22 cellular contexts compared by ENCODE assay signal in the genomic region with DNA sequence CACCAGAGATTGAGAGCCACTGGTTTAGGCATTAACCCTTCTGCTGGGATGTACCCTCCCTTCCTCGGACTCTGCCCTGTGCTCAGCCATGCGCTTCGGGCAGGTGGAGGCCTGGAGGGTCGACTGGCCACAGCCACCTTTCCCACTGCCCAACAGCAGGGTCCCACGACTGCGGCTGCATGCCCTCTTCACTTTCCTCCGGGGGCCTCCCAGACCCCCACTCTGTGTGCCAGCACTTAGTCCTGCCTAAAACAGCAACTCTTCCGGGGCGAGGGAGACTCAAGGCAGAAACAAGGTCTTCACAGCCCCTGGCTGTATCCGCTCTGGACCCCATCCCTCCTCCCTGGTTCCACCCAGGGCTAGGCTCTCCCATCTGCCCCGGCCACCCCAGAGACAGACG.
"Had no signal": no experiment of that assay in that cellular context is flagged by ENCODE, and none has a peak within 500 bp of the region (broad histone marks: within the 10 kb centered on the region; RNA-seq: fewer than 3 reads in every experiment).

No MANE protein-coding gene starts in this region.

- H3K36me3 ChIP-seq: MG63 had no signal

- DNase-seq: IMR-90, Karpas-422, KG1, MG63, NCI-H1092, NCI-H1105 treated with DMSO at 0.1 percent for 48 hours, NCI-H1417 treated with DMSO at 0.1 percent for 48 hours, NCI-H146, NCI-H1694 treated with DMSO at 0.1 percent for 48 hours, NCI-H1930, NCI-H2081, NCI-H2107, NCI-H226, NCI-H446, NCI-H510A, NCI-H524 treated with DMSO at 0.1 percent for 48 hours, NCI-H69, NCI-H774, RPMI8226, SHP77, SK-N-SH had no signal

- H3K9ac ChIP-seq: SK-N-SH had no signal

- H3K4me3 ChIP-seq: MG63 had no signal

- FAIRE-seq: RCC 7860 had no signal

- H3K27me3 ChIP-seq: MG63 had no signal
